ENCODE assay signal across 8 cellular contexts in genomic region chr17:7263071-7263800, GRCh38. TPM values are rescaled to one million over a fixed set of nuclear protein-coding genes. Genes with fewer than 3 reads are reported as not detected.
A peak's percentile ranks its signal among the peaks of the same experiment; 100 is the strongest.
DNase-seq lines count a peak whose midpoint lies in the region; ATAC-seq and TF ChIP-seq lines count a peak whose summit lies in the region.

No MANE protein-coding gene starts in this region.

- no peaks in the 10 kb centered on the region for H3K9me3 Mint-ChIP-seq in central memory CD8-positive, alpha-beta T cell

- peaks cover 7% of the 10 kb centered on the region for H3K36me3 Mint-ChIP-seq in central memory CD8-positive, alpha-beta T cell (ENCODE audit: insufficient read depth)

- intact Hi-C loops in mucosa of descending colon (cut with DNase I, micrococcal nuclease): no loop called here

- DNase-seq in DMS53 (lab: John Stamatoyannopoulos, UW) (peak; percentile 83), NCI-H1105 treated with DMSO at 0.1 percent for 48 hours (lab: John Stamatoyannopoulos, UW) (peak; percentile 45), mucosa of descending colon (peak; percentile 91 to 98 (median 93)), occipital lobe (lab: John Stamatoyannopoulos, UW) (no peak)
- DNase-seq in central memory CD8-positive, alpha-beta T cell (ENCODE audit: low spot score in 2 of 2): no peak
- no peak for DNase-seq in stimulated activated CD4-positive, alpha-beta T cell treated with anti-CD3 and anti-CD28 coated beads, Interleukin-12 subunit alpha, Interleukin-12 subunit beta, amount 100 ng/mL, for 4 hours

- ATAC-seq in central memory CD8-positive, alpha-beta T cell (replicated peaks; ENCODE audit: extremely low read depth, poor library complexity, severe bottlenecking): peak; percentile 22
- ATAC-seq in mucosa of descending colon: peak; percentile 67
- no peak for ATAC-seq in GM19463 (IDR thresholded peaks at IDR 0.05; ENCODE audit: unreplicated experiment)
- no peak for ATAC-seq in GM19351 (IDR thresholded peaks at IDR 0.05; ENCODE audit: unreplicated experiment)

- no peaks in the 10 kb centered on the region for H3K9me3 ChIP-seq in mucosa of descending colon

- peaks cover 18% of the 10 kb centered on the region for H3K4me1 Mint-ChIP-seq in central memory CD8-positive, alpha-beta T cell

- no peaks in the 10 kb centered on the region for H3K36me3 ChIP-seq in mucosa of descending colon (ENCODE audit: low read depth)

- peaks cover 34% of the 10 kb centered on the region for H3K27me3 Mint-ChIP-seq in central memory CD8-positive, alpha-beta T cell

- H3K4me3 Mint-ChIP-seq in central memory CD8-positive, alpha-beta T cell: peak overlapping the region; percentile 77

- peak overlapping the region; percentile 67 for H3K4me3 ChIP-seq in mucosa of descending colon

- H3K4me1 ChIP-seq in mucosa of descending colon (ENCODE audit: low read depth): peaks cover 23% of the 10 kb centered on the region

- TF ChIP-seq CTCF in mucosa of descending colon (IDR thresholded peaks at IDR 0.05): no peak

- peak overlapping the region; percentile 86 for H3K27ac Mint-ChIP-seq in central memory CD8-positive, alpha-beta T cell (ENCODE audit: low read depth)

RNA-seq across cellular contexts. Expression of gene CLDN7, which starts 1.0 kb away (rescaled TPM):
- total RNA-seq in mucosa of descending colon (1,000 to 10,000 TPM in 1 of 3 donors, 100 to 1,000 TPM in 2; 586 to 1,244 (median 934) TPM), occipital lobe (0.16 TPM)

RNA-seq across cellular contexts. Expression of gene ELP5, which starts 11.2 kb away (rescaled TPM):
- 10 to 100 TPM; 34.9 to 45.6 (median 42.2) TPM for total RNA-seq in mucosa of descending colon
- total RNA-seq in occipital lobe: 25.4 TPM

RNA-seq across cellular contexts. Expression of gene CTDNEP1, which starts 11.7 kb away (rescaled TPM):
- total RNA-seq in mucosa of descending colon (100 to 1,000 TPM; 117 to 123 (median 117) TPM), occipital lobe (26.5 TPM)

RNA-seq across cellular contexts. Expression of gene SLC2A4, which starts 18.3 kb away (rescaled TPM):
- total RNA-seq in mucosa of descending colon (10 to 100 TPM in 1 of 3 donors, 1 to 10 TPM in 2; 5.3 to 78.2 (median 6.1) TPM), occipital lobe (0.16 TPM)

RNA-seq across cellular contexts. Expression of gene GABARAP, which starts 21.0 kb away (rescaled TPM):
- total RNA-seq in mucosa of descending colon (100 to 1,000 TPM; 424 to 499 (median 484) TPM), occipital lobe (93.3 TPM)

Comparison
In these comparisons a context has a peak if more than half of its experiments do, and no peak if none do; other contexts are left out.
1. DNase-seq: peak in DMS53 (single experiment), NCI-H1105 treated with DMSO at 0.1 percent for 48 hours (single experiment) and mucosa of descending colon (3 of 3); none in central memory CD8-positive, alpha-beta T cell (0 of 2), occipital lobe (single experiment) and stimulated activated CD4-positive, alpha-beta T cell treated with anti-CD3 and anti-CD28 coated beads, Interleukin-12 subunit alpha, Interleukin-12 subunit beta, amount 100 ng/mL, for 4 hours (single experiment).
2. ATAC-seq: peak in central memory CD8-positive, alpha-beta T cell (single experiment) and mucosa of descending colon (single experiment); none in GM19463 (single experiment) and GM19351 (single experiment).
3. RNA of gene CLDN7, which starts 1.0 kb away (total RNA-seq): 586 to 1,244 TPM in mucosa of descending colon; 0.16 TPM in occipital lobe (single experiment); every median in the first group is over 100 times any median in the second.